ENCODE assay signal across 22 cellular contexts in genomic region chr18:46428368-46428767, GRCh38.
"Had no signal": no experiment of that assay in that cellular context is flagged by ENCODE, and none has a peak within 500 bp of the region (broad histone marks: within the 10 kb centered on the region; RNA-seq: fewer than 3 reads in every experiment).

No MANE protein-coding gene starts in this region.

- H3K9me3 ChIP-seq: SJSA1 had no signal

- H3K36me3 Mint-ChIP-seq: IgD-negative memory B cell had no signal

- H3K9me3 Mint-ChIP-seq: IgD-negative memory B cell had no signal

- H3K27ac Mint-ChIP-seq: IgD-negative memory B cell had no signal

- H3K4me3 Mint-ChIP-seq: IgD-negative memory B cell had no signal

- ATAC-seq: K562, Panc1, PC-3 had no signal

- H3K27me3 ChIP-seq: SJSA1 had no signal

- H3K27ac ChIP-seq: KMS-11, SJSA1, SK-N-MC had no signal

- H3K4me1 Mint-ChIP-seq: IgD-negative memory B cell had no signal

- H3K4me3 ChIP-seq: K562, SJSA1, SK-N-MC had no signal

- DNase-seq: Kasumi-1, MM.1S, NCI-H1092 treated with DMSO at 0.1 percent for 48 hours, NCI-H1436, NCI-H187, NCI-H2029, NCI-H2081 treated with DMSO at 0.1 percent for 48 hours, NCI-H2171, NCI-H226, NCI-H446, NCI-H510A, NCI-H524 treated with DMSO at 0.1 percent for 48 hours, NCI-H69, NCI-H774, PC-3, SIG-M5 had no signal
